Comparison of ENCODE assay signal across 27 cellular contexts in genomic region chr17:1026599-1026975, GRCh38. TPM values are rescaled to one million over a fixed set of nuclear protein-coding genes. Genes with fewer than 3 reads are reported as not detected.
DNase-seq lines count a peak whose midpoint lies in the region; ATAC-seq, FAIRE-seq and TF ChIP-seq lines count a peak whose summit lies in the region.
"Had no signal": no experiment of that assay in that cellular context is flagged by ENCODE, and none has a peak within 500 bp of the region (broad histone marks: within the 10 kb centered on the region; RNA-seq: fewer than 3 reads in every experiment).

No MANE protein-coding gene starts in this region.

- H3K9me3 ChIP-seq in right atrium auricular region, result no peaks in the 10 kb centered on the region
- H3K9me3 ChIP-seq in heart right ventricle, result no peaks in the 10 kb centered on the region
- H3K9me3 ChIP-seq: A549; BE2C; BLaER1 treated with 17β-estradiol and CSF1 and Interleukin-3, amounts not matched to agents 10 nM and 100 nM had no signal

- H3K4me3 ChIP-seq in right atrium auricular region (no peak overlapping the region), heart right ventricle (no peak overlapping the region), coronary artery (no peak overlapping the region), rectal smooth muscle tissue (ENCODE audit: low read length) (no peak overlapping the region)
- H3K4me3 ChIP-seq: A549; BLaER1 treated with 17β-estradiol and CSF1 and Interleukin-3, amounts not matched to agents 10 nM and 100 nM; GM12878; GM23338 had no signal

- no peak overlapping the region for H3K9ac ChIP-seq in rectal smooth muscle tissue (ENCODE audit: low read length)
- H3K9ac ChIP-seq: BLaER1 treated with 17β-estradiol and CSF1 and Interleukin-3, amounts not matched to agents 10 nM and 100 nM had no signal

- TF ChIP-seq CTCF in right atrium auricular region (IDR thresholded peaks at IDR 0.05) (no peak), heart right ventricle (IDR thresholded peaks at IDR 0.05) (no peak), coronary artery (IDR thresholded peaks at IDR 0.05) (no peak)

- intact Hi-C loops in heart right ventricle (cut with DNase I), result no loop called here

- no peaks in the 10 kb centered on the region for H3K27me3 ChIP-seq in right atrium auricular region
- H3K27me3 ChIP-seq in heart right ventricle, result no peaks in the 10 kb centered on the region
- no peaks in the 10 kb centered on the region for H3K27me3 ChIP-seq in rectal smooth muscle tissue (ENCODE audit: control insufficient read depth, insufficient read depth, low read length)
- H3K27me3 ChIP-seq: BE2C; BLaER1 treated with 17β-estradiol and CSF1 and Interleukin-3, amounts not matched to agents 10 nM and 100 nM had no signal

- no peak for ATAC-seq in heart right ventricle
- no peak for ATAC-seq in HG02970 (IDR thresholded peaks at IDR 0.05; ENCODE audit: low FRiP score, unreplicated experiment)
- ATAC-seq: A549, GM12878, GM23338, HCT116 had no signal

- H3K4me1 ChIP-seq in right atrium auricular region (peaks cover 0 to 84% of the 10 kb centered on the region in 2 donors), heart right ventricle (peaks cover 37 to 86% (median 72%) of the 10 kb centered on the region in 9 donors), rectal smooth muscle tissue (ENCODE audit: control insufficient read depth, insufficient read depth, low read length) (peaks cover 16% of the 10 kb centered on the region)
- H3K4me1 ChIP-seq: A549 had no signal

- peak overlapping the region; percentile 23 to 62 for H3K27ac ChIP-seq in right atrium auricular region
- H3K27ac ChIP-seq in heart right ventricle, result peak overlapping the region in 3 of 10 donors; percentile 10 to 49 (median 31)
- peak overlapping the region; percentile 40 to 68 for H3K27ac ChIP-seq in coronary artery
- peak overlapping the region; percentile 7 for H3K27ac ChIP-seq in rectal smooth muscle tissue (ENCODE audit: low read depth, low read length)
- H3K27ac ChIP-seq: A549; BLaER1 treated with 17β-estradiol and CSF1 and Interleukin-3, amounts not matched to agents 10 nM and 100 nM had no signal

- no peak for FAIRE-seq in HTR-8/SVneo (lab: Jason Lieb, UNC)
- FAIRE-seq: A549, D721Med, GM12878, GM19239 had no signal

- no peak for DNase-seq in right atrium auricular region (ENCODE audit: low spot score)
- DNase-seq in heart right ventricle, result no peak
- no peak for DNase-seq in coronary artery (ENCODE audit: low spot score)
- DNase-seq in HTR-8/SVneo (ENCODE audit: insufficient read length, low spot score), result no peak
- no peak for DNase-seq in stimulated activated CD4-positive, alpha-beta T cell treated with anti-CD3 and anti-CD28 coated beads, Interleukin-4, amount 100 ng/mL, for 1 hour
- DNase-seq: 8988T; ACHN; AML-193; BE2C; CD4-positive, alpha-beta T cell; CD8-positive, alpha-beta memory T cell; DMS 273 treated with DMSO at 0.1 percent for 48 hours; DMS79; EL; GDM1; H9; HFFc6 had no signal

- H3K36me3 ChIP-seq in right atrium auricular region (no peaks in the 10 kb centered on the region), heart right ventricle (peaks cover 0 to 38% (median 6%) of the 10 kb centered on the region in 9 donors), rectal smooth muscle tissue (ENCODE audit: control insufficient read depth, insufficient read depth, low read length) (peaks cover 7% of the 10 kb centered on the region)
- H3K36me3 ChIP-seq: BE2C had no signal

- 84 to 85% methylated on average over 10 of the region's 10 CpGs for WGBS in heart right ventricle, 2 donors

RNA-seq across cellular contexts. Expression of gene TIMM22, which starts 29.7 kb away (rescaled TPM):
- 10 to 100 TPM; 14.8 to 15.4 TPM for total RNA-seq in right atrium auricular region
- 10 to 100 TPM; 15.0 to 19.8 (median 18.5) TPM for total RNA-seq in heart right ventricle
- polyA plus RNA-seq in heart right ventricle, result 10 to 100 TPM; 12.5 to 14.8 TPM

RNA-seq across cellular contexts. Expression of gene NXN, which starts 47.0 kb away (rescaled TPM):
- total RNA-seq in right atrium auricular region (10 to 100 TPM; 15.6 to 17.5 TPM), heart right ventricle (10 to 100 TPM; 11.6 to 24.4 (median 15.9) TPM)
- 10 to 100 TPM in 1 of 2 donors, 1 to 10 TPM in 1; 9.9 to 20.8 TPM for polyA plus RNA-seq in heart right ventricle
- polyA plus RNA-seq: CD14-positive monocyte had no signal
